In the genomic region with DNA sequence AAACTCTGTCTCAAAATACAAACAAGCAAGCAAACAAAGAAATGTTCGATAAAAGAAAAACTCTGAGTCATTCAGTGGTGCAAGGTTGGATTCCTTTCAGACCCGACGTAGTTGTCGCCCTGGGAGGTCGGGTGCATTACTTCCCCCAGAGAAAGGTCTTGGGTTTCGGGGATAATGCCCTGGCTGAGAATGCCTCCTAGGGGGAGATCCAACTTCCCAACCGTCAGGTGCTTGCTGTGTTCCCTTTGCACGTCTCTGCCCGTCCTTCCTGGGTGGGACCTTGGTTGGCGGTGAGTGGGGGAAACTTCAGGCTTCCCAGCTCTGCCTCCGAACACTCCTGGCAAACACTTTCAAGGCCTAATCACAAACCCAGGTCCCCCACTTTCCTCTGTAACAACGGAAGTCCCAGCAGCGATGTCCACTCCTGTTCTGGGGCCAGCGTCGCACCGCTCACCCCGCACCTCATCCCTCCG, we compare ENCODE assay signal across 8 cellular contexts. TPM values are rescaled to one million over a fixed set of nuclear protein-coding genes. Genes with fewer than 3 reads are reported as not detected.
DNase-seq lines count a peak whose midpoint lies in the region; ATAC-seq and TF ChIP-seq lines count a peak whose summit lies in the region.

No MANE protein-coding gene starts in this region.

- H3K27ac ChIP-seq in iPS DF 6.9 (ENCODE audit: low read length) (no peak overlapping the region), gastrocnemius medialis (peak overlapping the region; percentile 80 to 84 (median 82))

- H3K36me3 Mint-ChIP-seq in HFFc6 (ENCODE audit: low read depth), result peaks cover 12% of the 10 kb centered on the region

- H3K9me3 Mint-ChIP-seq in HFFc6, result no peaks in the 10 kb centered on the region

- H3K27me3 ChIP-seq in iPS DF 6.9 (ENCODE audit: control insufficient read depth, insufficient read depth, low read length) (no peaks in the 10 kb centered on the region), gastrocnemius medialis (no peaks in the 10 kb centered on the region)

- in situ Hi-C loops in gastrocnemius medialis (cut with MboI; ENCODE audit: low sequenced_read_pairs in 4 of 4), result no loop called here

- TF ChIP-seq CTCF in HFFc6 (IDR thresholded peaks at IDR 0.05) (no peak), gastrocnemius medialis (IDR thresholded peaks at IDR 0.05 in 4 of 5, conservative IDR thresholded peaks at IDR 0.05 in 1 of 5) (no peak)

- TF ChIP-seq POLR2A in gastrocnemius medialis (IDR thresholded peaks at IDR 0.05), result no peak

- ATAC-seq in gastrocnemius medialis (peak; percentile 31 to 46), GM21367 (IDR thresholded peaks at IDR 0.05; ENCODE audit: unreplicated experiment) (no peak)

- peak overlapping the region; percentile 97 for H3K27ac Mint-ChIP-seq in HFFc6

- H3K27me3 Mint-ChIP-seq in HFFc6 (ENCODE audit: insufficient read depth), result peaks cover 1% of the 10 kb centered on the region; the same call in 1 of the 2 replicates

- peak overlapping the region; percentile 89 for H3K4me3 Mint-ChIP-seq in HFFc6

- peaks cover 42% of the 10 kb centered on the region for H3K4me1 Mint-ChIP-seq in HFFc6 (ENCODE audit: low read depth)

- no peaks in the 10 kb centered on the region for H3K36me3 ChIP-seq in iPS DF 6.9 (ENCODE audit: control insufficient read depth, insufficient read depth, low read length)
- no peaks in the 10 kb centered on the region for H3K36me3 ChIP-seq in gastrocnemius medialis

- no CpG with 5 or more reads among the region's 18 CpGs for WGBS in iPS DF 6.9 (ENCODE audit: insufficient coverage, insufficient read length)

- H3K4me3 ChIP-seq in iPS DF 6.9 (ENCODE audit: low read length), result peak overlapping the region; percentile 82
- peak overlapping the region; percentile 82 to 98 (median 91) for H3K4me3 ChIP-seq in gastrocnemius medialis

- H3K4me1 ChIP-seq in iPS DF 6.9 (ENCODE audit: control insufficient read depth, insufficient read depth, low read length), result no peaks in the 10 kb centered on the region
- peaks cover 14 to 18% of the 10 kb centered on the region in 2 donors for H3K4me1 ChIP-seq in gastrocnemius medialis

- DNase-seq in Daoy (ENCODE audit: low read depth) (peak; percentile 59), HFFc6 (peak; percentile 42), NOMO-1 treated with dmso at 0.1 percent for 144 hours (lab: John Stamatoyannopoulos, UW; ENCODE audit: unreplicated experiment) (peak; percentile 35), amniotic epithelial cell (ENCODE audit: low read depth) (peak; percentile 64), iPS DF 6.9 (ENCODE audit: low read depth, low spot score) (no peak), gastrocnemius medialis (peak in 1 of 2 donors; percentile 28), NCI-H2196 (lab: John Stamatoyannopoulos, UW; ENCODE audit: unreplicated experiment) (no peak)

- H3K9me3 ChIP-seq in iPS DF 6.9 (ENCODE audit: control insufficient read depth, insufficient read depth, low read length), result no peaks in the 10 kb centered on the region
- H3K9me3 ChIP-seq in gastrocnemius medialis, result no peaks in the 10 kb centered on the region

- intact Hi-C loops in gastrocnemius medialis (cut with DNase I; ENCODE audit: low total_unique reads), result loop anchor here (2.0 kb wide), 1 partner anchor 129 kb away; no protein-coding TSS in a partner anchor

RNA-seq across cellular contexts. Expression of a gene that starts 0.6 kb away (rescaled TPM):
- total RNA-seq in Daoy (2014; rRNA removed; shearing (Covaris generic)), result 109 and 125 TPM in 2 replicates
- 100 to 1,000 TPM; 132 to 194 (median 155) TPM for total RNA-seq in HFFc6 (2021; fragmentation: NEBNext Ultra II Directional; extraction: Animal tissue kit (Norgen Biotek cat#: 25700))
- total RNA-seq in gastrocnemius medialis, result 10 to 100 TPM; 20.7 to 36.5 (median 28.2) TPM

RNA-seq across cellular contexts. Expression of a gene that starts 0.7 kb away (rescaled TPM):
- 4.6 and 6.4 TPM in 2 replicates for total RNA-seq in Daoy (2014; rRNA removed; shearing (Covaris generic))
- 1 to 10 TPM; 2.7 to 3.3 (median 3.0) TPM for total RNA-seq in HFFc6 (2021; fragmentation: NEBNext Ultra II Directional; extraction: Animal tissue kit (Norgen Biotek cat#: 25700))
- 1 to 10 TPM; 3.4 to 8.3 (median 6.6) TPM for total RNA-seq in gastrocnemius medialis

Comparison
In these comparisons a context has a peak if more than half of its experiments do, and no peak if none do; other contexts are left out.
1. DNase-seq: peak in Daoy (single experiment), HFFc6 (single experiment), NOMO-1 treated with dmso at 0.1 percent for 144 hours (single experiment) and amniotic epithelial cell (single experiment); none in iPS DF 6.9 (single experiment) and NCI-H2196 (single experiment).